16 cellular contexts compared by ENCODE assay signal in genomic region chr1:202645097-202645476, GRCh38.
DNase-seq lines count a peak whose midpoint lies in the region; ATAC-seq and TF ChIP-seq lines count a peak whose summit lies in the region.
"Had no signal": no experiment of that assay in that cellular context is flagged by ENCODE, and none has a peak within 500 bp of the region (broad histone marks: within the 10 kb centered on the region; RNA-seq: fewer than 3 reads in every experiment).

No MANE protein-coding gene starts in this region.

- no peak for TF ChIP-seq CTCF in type B pancreatic cell (conservative IDR thresholded peaks at IDR 0.05)
- TF ChIP-seq CTCF in glutamatergic neuron (IDR thresholded peaks at IDR 0.05; ENCODE audit: partially characterized antibody, unreplicated experiment) = no peak

- H3K36me3 Mint-ChIP-seq in T-helper 17 cell (ENCODE audit: low read depth) (peaks cover 3% of the 10 kb centered on the region), type B pancreatic cell (no peaks in the 10 kb centered on the region), glutamatergic neuron (ENCODE audit: unreplicated experiment) (no peaks in the 10 kb centered on the region)
- H3K36me3 Mint-ChIP-seq: CD4-positive, CD25-positive, alpha-beta regulatory T cell had no signal

- no peak for ATAC-seq in T-helper 17 cell
- no peak for ATAC-seq in HG03135 (IDR thresholded peaks at IDR 0.05; ENCODE audit: unreplicated experiment)
- ATAC-seq: HCT116, PC-3 had no signal

- H3K27ac ChIP-seq in HUES64 (ENCODE audit: low read depth, low read length) = no peak overlapping the region
- H3K27ac ChIP-seq: RWPE1 had no signal

- peaks cover 55% of the 10 kb centered on the region for H3K27me3 ChIP-seq in HUES64 (ENCODE audit: insufficient read depth, low read length)

- peak overlapping the region; percentile 12; the same call in 1 of the 2 replicates for H3K4me3 ChIP-seq in HUES64 (ENCODE audit: low read length)

- H3K27ac Mint-ChIP-seq in T-helper 17 cell (no peak overlapping the region), type B pancreatic cell (no peak overlapping the region), glutamatergic neuron (ENCODE audit: unreplicated experiment) (no peak overlapping the region)
- H3K27ac Mint-ChIP-seq: B cell had no signal

- H3K9me3 ChIP-seq in HUES64 (ENCODE audit: insufficient read depth, low read depth, low read length) (no peaks in the 10 kb centered on the region), T-helper 17 cell (ENCODE audit: control insufficient read depth, low read length, poor library complexity, severe bottlenecking) (no peaks in the 10 kb centered on the region)

- 13% methylated on average over 6 of the region's 6 CpGs for WGBS in HUES64

- no peak overlapping the region for H3K9ac ChIP-seq in HUES64 (ENCODE audit: low read depth, low read length)

- H3K4me1 ChIP-seq in HUES64 (ENCODE audit: insufficient read depth, low read length) = no peaks in the 10 kb centered on the region

- H3K9me3 Mint-ChIP-seq in type B pancreatic cell (no peaks in the 10 kb centered on the region), glutamatergic neuron (ENCODE audit: unreplicated experiment) (peaks cover 13% of the 10 kb centered on the region)
- H3K9me3 Mint-ChIP-seq: CD4-positive, CD25-positive, alpha-beta regulatory T cell had no signal

- H3K27me3 Mint-ChIP-seq in T-helper 17 cell (peaks cover 56% of the 10 kb centered on the region), type B pancreatic cell (peaks cover 84% of the 10 kb centered on the region), glutamatergic neuron (ENCODE audit: unreplicated experiment) (peaks cover 8% of the 10 kb centered on the region)

- H3K4me1 Mint-ChIP-seq in T-helper 17 cell (peaks cover 23% of the 10 kb centered on the region), type B pancreatic cell (ENCODE audit: unreplicated experiment) (peaks cover 19% of the 10 kb centered on the region), glutamatergic neuron (ENCODE audit: low read depth, unreplicated experiment) (peaks cover 13% of the 10 kb centered on the region)

- H3K4me3 Mint-ChIP-seq in T-helper 17 cell = peak overlapping the region; percentile 87
- peak overlapping the region; percentile 84 for H3K4me3 Mint-ChIP-seq in type B pancreatic cell
- no peak overlapping the region for H3K4me3 Mint-ChIP-seq in glutamatergic neuron (ENCODE audit: unreplicated experiment)

- DNase-seq in T-helper 17 cell (no peak), left kidney (ENCODE audit: low read depth, low spot score) (peak; percentile 31), type B pancreatic cell (ENCODE audit: extremely low spot score, unreplicated experiment) (no peak), KG1 (lab: John Stamatoyannopoulos, UW) (no peak), glutamatergic neuron (no peak)
- DNase-seq: CD4-positive, CD25-positive, alpha-beta regulatory T cell; DMS79; NCI-H1105; NCI-H1694; NCI-H774; PC-3 had no signal

- H3K36me3 ChIP-seq in HUES64 (ENCODE audit: insufficient read depth, low read length) = no peaks in the 10 kb centered on the region
